8 cellular contexts compared by ENCODE assay signal in genomic region chr16:11386791-11387546, GRCh38. TPM values are rescaled to one million over a fixed set of nuclear protein-coding genes. Genes with fewer than 3 reads are reported as not detected.
A peak's percentile ranks its signal among the peaks of the same experiment; 100 is the strongest.
DNase-seq lines count a peak whose midpoint lies in the region; ATAC-seq and TF ChIP-seq lines count a peak whose summit lies in the region.

No MANE protein-coding gene starts in this region.

- dilution Hi-C loops in mammary epithelial cell (cut with HindIII; ENCODE audit: low sequenced_read_pairs), result loop anchor here (10.0 kb wide), 1 partner anchor 232 kb away; no protein-coding TSS in a partner anchor

- CTCF ChIA-PET in mammary epithelial cell (lab: Charles Lee; ENCODE audit: low non-redundant PET), result no interaction called here

- no TSS peak for BruUV-seq in mammary epithelial cell (replicated peaks; lab: Mats Ljungman, UMichigan)

- H3K4me2 ChIP-seq in OCI-LY3 (ENCODE audit: low read length), result peak overlapping the region; percentile 47
- no peak overlapping the region for H3K4me2 ChIP-seq in mammary epithelial cell (ENCODE audit: insufficient read depth, low read depth, low read length)

- TF ChIP-seq CTCF in GM12864 (IDR thresholded peaks at IDR 0.05; ENCODE audit: low read depth, low read length, missing control alignments) (peak; percentile 38), OCI-LY3 (IDR thresholded peaks at IDR 0.05; ENCODE audit: low read depth, low read length) (peak; percentile 70), foreskin fibroblast (IDR thresholded peaks at IDR 0.05; ENCODE audit: low read depth, low read length) (peak; percentile 52), psoas muscle (IDR thresholded peaks at IDR 0.05) (peak; percentile 41), mammary epithelial cell (conservative IDR thresholded peaks at IDR 0.05 in 1 of 2, IDR thresholded peaks at IDR 0.05 in 1 of 2; ENCODE audit: extremely low read depth in 1 of 2, insufficient read depth in 1 of 2, low read depth in 1 of 2, low read length in 2 of 2) (no peak)

- in situ Hi-C loops in mammary epithelial cell (cut with MboI; ENCODE audit: low sequenced_read_pairs in 2 of 2), result loop anchor here (25.0 kb wide), 1 partner anchor 425 kb away; no protein-coding TSS in a partner anchor

- H2AFZ ChIP-seq in OCI-LY3 (ENCODE audit: low read depth, low read length) (no peak overlapping the region), mammary epithelial cell (ENCODE audit: low read depth, low read length) (no peak overlapping the region)

- H3K4me3 ChIP-seq in GM12864 (ENCODE audit: low read depth, low read length) (no peak overlapping the region), OCI-LY3 (ENCODE audit: low read length) (peak overlapping the region; percentile 1), foreskin fibroblast (ENCODE audit: low read depth in 1 of 2, low read length in 2 of 2) (no peak overlapping the region), psoas muscle (no peak overlapping the region), mammary epithelial cell (replicated peaks in 1 of 3; ENCODE audit: insufficient read depth in 1 of 3, low read depth in 2 of 3, low read length in 3 of 3) (no peak overlapping the region)

- H3K27ac ChIP-seq in OCI-LY3 (ENCODE audit: low read length) (no peak overlapping the region), psoas muscle (no peak overlapping the region), mammary epithelial cell (ENCODE audit: insufficient read depth, low read depth, low read length) (no peak overlapping the region)

- H4K20me1 ChIP-seq in OCI-LY3 (ENCODE audit: insufficient read depth, low read length), result no peaks in the 10 kb centered on the region
- H4K20me1 ChIP-seq in mammary epithelial cell (ENCODE audit: insufficient read depth, low read length), result no peaks in the 10 kb centered on the region

- H3K4me1 ChIP-seq in OCI-LY3 (ENCODE audit: low read length), result peaks cover 15% of the 10 kb centered on the region
- H3K4me1 ChIP-seq in psoas muscle, result no peaks in the 10 kb centered on the region
- H3K4me1 ChIP-seq in mammary epithelial cell (ENCODE audit: insufficient read depth, low read length), result peaks cover 5% of the 10 kb centered on the region

- H3K79me2 ChIP-seq in OCI-LY3 (ENCODE audit: low read length) (no peaks in the 10 kb centered on the region), mammary epithelial cell (ENCODE audit: insufficient read depth, low read length) (no peaks in the 10 kb centered on the region)

- H3K9me3 ChIP-seq in OCI-LY3 (ENCODE audit: insufficient read depth, low read length) (no peaks in the 10 kb centered on the region), psoas muscle (no peaks in the 10 kb centered on the region), mammary epithelial cell (replicated peaks; ENCODE audit: insufficient read depth, low read length) (no peaks in the 10 kb centered on the region)

- H3K36me3 ChIP-seq in OCI-LY3 (replicated peaks; ENCODE audit: low read depth, low read length) (no peaks in the 10 kb centered on the region), psoas muscle (ENCODE audit: insufficient read depth in 1 of 2, low read depth in 1 of 2) (no peaks in the 10 kb centered on the region), mammary epithelial cell (ENCODE audit: insufficient read depth, low read length) (no peaks in the 10 kb centered on the region)

- H3K27me3 ChIP-seq in OCI-LY3 (ENCODE audit: low read depth, low read length) (peaks cover 15% of the 10 kb centered on the region), psoas muscle (ENCODE audit: insufficient read depth in 3 of 3, low read length in 2 of 3) (no peaks in the 10 kb centered on the region), mammary epithelial cell (ENCODE audit: insufficient read depth, low read length) (no peaks in the 10 kb centered on the region)

- H3K9ac ChIP-seq in OCI-LY3 (ENCODE audit: low read length) (no peak overlapping the region), mammary epithelial cell (ENCODE audit: insufficient read depth, low read length) (no peak overlapping the region)

- WGBS in psoas muscle, 3 donors, result 11 to 16% (median 14%) methylated on average over 21 to 22 of the region's 22 CpGs
- 89% methylated on average over 7 of the region's 22 CpGs for WGBS in mammary epithelial cell (ENCODE audit: low coverage, missing lambda C conversion rate)

- DNase-seq in GM12864 (ENCODE audit: low read depth) (no peak), foreskin fibroblast (peak in 1 of 2 donors; percentile 71), psoas muscle (peak; percentile 58 to 73), NCI-H524 treated with DMSO at 0.1 percent for 48 hours (lab: John Stamatoyannopoulos, UW) (no peak), SKM-1 treated with dmso at 0.1 percent for 144 hours (lab: John Stamatoyannopoulos, UW; ENCODE audit: unreplicated experiment) (no peak), mammary epithelial cell (no peak)
- DNase-seq in activated CD8-positive, alpha-beta memory T cell treated with anti-CD3 and anti-CD28 coated beads for 24 hours, result no peak

- intact Hi-C loops in psoas muscle (cut with DNase I) (no loop called here), mammary epithelial cell (cut with micrococcal nuclease) (no loop called here)

- peak; percentile 58 to 81 (median 76) for ATAC-seq in psoas muscle

RNA-seq across cellular contexts. Expression of gene RMI2, which starts 41.7 kb away (rescaled TPM):
- total RNA-seq in psoas muscle (under 1 TPM in 2 of 4 donors, not detected in 2; 0.16 to 0.64 TPM), mammary epithelial cell (10 to 100 TPM in 1 of 2 donors, 1 to 10 TPM in 1; 2.2 to 14.7 TPM)
- polyA plus RNA-seq in psoas muscle (under 1 TPM; 0.11 to 0.35 (median 0.23) TPM), mammary epithelial cell (13.8 TPM)
- 3.6 TPM for polyA minus RNA-seq in mammary epithelial cell

Comparison
In these comparisons a context has a peak if more than half of its experiments do, and no peak if none do; other contexts are left out.
1. DNase-seq: peak in psoas muscle (2 of 2); none in GM12864 (single experiment), activated CD8-positive, alpha-beta memory T cell treated with anti-CD3 and anti-CD28 coated beads for 24 hours (single experiment), NCI-H524 treated with DMSO at 0.1 percent for 48 hours (single experiment), SKM-1 treated with dmso at 0.1 percent for 144 hours (single experiment) and mammary epithelial cell (single experiment).
2. CTCF ChIP-seq: peak in GM12864 (single experiment), OCI-LY3 (single experiment), foreskin fibroblast (single experiment) and psoas muscle (single experiment); none in mammary epithelial cell (0 of 2).